26 cellular contexts compared by ENCODE assay signal in genomic region chr11:8558436-8558835, GRCh38. TPM values are rescaled to one million over a fixed set of nuclear protein-coding genes. Genes with fewer than 3 reads are reported as not detected.
"Had no signal": no experiment of that assay in that cellular context is flagged by ENCODE, and none has a peak within 500 bp of the region (broad histone marks: within the 10 kb centered on the region; RNA-seq: fewer than 3 reads in every experiment).

No MANE protein-coding gene starts in this region.

- FAIRE-seq: islet of Langerhans, pancreas, urothelium cell line had no signal

- DNase-seq: hippocampal formation; immature natural killer cell; left ventricle myocardium inferior; naive thymus-derived CD8-positive, alpha-beta T cell; nucleus accumbens; pancreas; posterior cingulate gyrus; retina; right cardiac atrium; stimulated activated CD4-positive, alpha-beta T cell treated with anti-CD3 and anti-CD28 coated beads, Interleukin-12 subunit alpha, Interleukin-12 subunit beta, amount 100 ng/mL, for 4 hours; stimulated activated CD4-positive, alpha-beta T cell treated with anti-CD3 and anti-CD28 coated beads, Interleukin-15, amount 100 ng/mL, for 24 hours; stimulated activated CD4-positive, alpha-beta T cell treated with anti-CD3 and anti-CD28 coated beads, Interleukin-2, amount 100 ng/mL, for 24 hours; stimulated activated CD4-positive, alpha-beta T cell treated with anti-CD3 and anti-CD28 coated beads, Interleukin-4, amount 100 ng/mL, for 1 hour; stimulated activated naive B cell treated with anti-CD40 and anti-IgM and Interleukin-4, amounts not matched to agents 10 μg/mL and 1 μg/mL and 100 μg/mL, for 72 hours; stimulated activated naive CD8-positive, alpha-beta T cell treated with anti-CD3 and anti-CD28 coated beads, Interleukin-15, Interleukin-2, amounts not matched to agents 100 U/mL and 50 U/mL, for 24 hours; stomach; testis; thyroid gland; transverse colon; upper lobe of right lung had no signal

- H3K4me1 ChIP-seq: left ventricle myocardium inferior, pancreas, prostate gland, stomach, testis, thyroid gland, transverse colon, upper lobe of right lung had no signal

- ATAC-seq: naive thymus-derived CD8-positive, alpha-beta T cell; pancreas; right cardiac atrium; sciatic nerve; stimulated activated naive B cell treated with anti-CD40 and anti-IgM and Interleukin-4, amounts not matched to agents 10 μg/mL and 1 μg/mL and 100 μg/mL, for 72 hours; stimulated activated naive CD8-positive, alpha-beta T cell treated with anti-CD3 and anti-CD28 coated beads, Interleukin-15, Interleukin-2, amounts not matched to agents 100 U/mL and 50 U/mL, for 24 hours; upper lobe of right lung had no signal

- H3K27me3 ChIP-seq: pancreas, stomach, testis, thyroid gland, transverse colon, upper lobe of right lung had no signal

- H3K36me3 ChIP-seq: left ventricle myocardium inferior, pancreas, prostate gland, stomach, thyroid gland, transverse colon, upper lobe of right lung had no signal

- H3K4me3 ChIP-seq: left ventricle myocardium inferior, lung, pancreas, prostate gland, skin epidermis, stomach, testis, thyroid gland, transverse colon, upper lobe of right lung had no signal

- H3K27ac ChIP-seq: left ventricle myocardium inferior, pancreas, prostate gland, skin epidermis, stomach, testis, thyroid gland, transverse colon, upper lobe of right lung had no signal

- H3K9me3 ChIP-seq: pancreas, prostate gland, testis, thyroid gland had no signal

RNA-seq across cellular contexts. Expression of gene STK33, which starts 35.6 kb away (rescaled TPM):
- polyA plus RNA-seq: immature natural killer cell had no signal
